9 cellular contexts compared by ENCODE assay signal in genomic region chr5:51383494-51384081, GRCh38. TPM values are rescaled to one million over a fixed set of nuclear protein-coding genes. Genes with fewer than 3 reads are reported as not detected.
DNase-seq lines count a peak whose midpoint lies in the region; ATAC-seq, FAIRE-seq and TF ChIP-seq lines count a peak whose summit lies in the region.
"Had no signal": no experiment of that assay in that cellular context is flagged by ENCODE, and none has a peak within 500 bp of the region (broad histone marks: within the 10 kb centered on the region; RNA-seq: fewer than 3 reads in every experiment).

No MANE protein-coding gene starts in this region.

- H3K4me2 ChIP-seq in neural progenitor cell: peak overlapping the region; percentile 79

- TF ChIP-seq CTCF in Caco-2 (IDR thresholded peaks at IDR 0.05; ENCODE audit: insufficient read depth in 1 of 2, low read depth in 1 of 2, low read length in 1 of 2, severe bottlenecking in 1 of 2, unreplicated experiment in 1 of 2) (no peak), dorsolateral prefrontal cortex (IDR thresholded peaks at IDR 0.05 in 54 of 56, conservative IDR thresholded peaks at IDR 0.05 in 2 of 56; ENCODE audit: low read depth in 1 of 56, partially characterized antibody in 56 of 56) (no peak), neural progenitor cell (IDR thresholded peaks at IDR 0.05) (no peak)

- intact Hi-C loops in Caco-2 (cut with micrococcal nuclease; ENCODE audit: unreplicated experiment): loop anchor here (2.0 to 10.0 kb wide), 3 partner anchors 15 to 1271 kb away; no protein-coding TSS in a partner anchor
- intact Hi-C loops in dorsolateral prefrontal cortex (cut with DNase I): loop anchor here (10.0 kb wide), 1 partner anchor 419 kb away; no protein-coding TSS in a partner anchor

- H3K4me1 ChIP-seq in Caco-2: no peaks in the 10 kb centered on the region
- H3K4me1 ChIP-seq in neural progenitor cell: peaks cover 22% of the 10 kb centered on the region

- no peak for ATAC-seq in HG02571 (IDR thresholded peaks at IDR 0.05; ENCODE audit: unreplicated experiment)
- ATAC-seq: activated T-helper 17 cell treated with anti-CD3 and anti-CD28 coated beads, Interleukin-2, amount 50 U/mL, for 72 hours had no signal

- H3K36me3 ChIP-seq in Caco-2 (ENCODE audit: control insufficient read depth, insufficient read depth, low read length) (no peaks in the 10 kb centered on the region), neural progenitor cell (no peaks in the 10 kb centered on the region)

- no peaks in the 10 kb centered on the region for H3K9me3 ChIP-seq in Caco-2
- no peaks in the 10 kb centered on the region for H3K9me3 ChIP-seq in neural progenitor cell (ENCODE audit: low read depth)

- H3K79me2 ChIP-seq in neural progenitor cell (ENCODE audit: low read depth): no peaks in the 10 kb centered on the region

- H2AFZ ChIP-seq in neural progenitor cell (replicated peaks): peak overlapping the region; percentile 22

- H3K27me3 ChIP-seq in Caco-2 (replicated peaks; ENCODE audit: control insufficient read depth, insufficient read depth, low read length) (no peaks in the 10 kb centered on the region; the same call in 1 of the 2 replicates), dorsolateral prefrontal cortex (peaks cover 35 to 100% (median 100%) of the 10 kb centered on the region in 45 donors), neural progenitor cell (peaks cover 99% of the 10 kb centered on the region)

- H3K4me1 Mint-ChIP-seq in Caco-2 (ENCODE audit: low read depth, unreplicated experiment) (no peaks in the 10 kb centered on the region), neural progenitor cell (peaks cover 22% of the 10 kb centered on the region)
- H3K4me1 Mint-ChIP-seq: activated T-helper 17 cell treated with anti-CD3 and anti-CD28 coated beads, Interleukin-2, amount 50 U/mL, for 72 hours had no signal

- H3K9ac ChIP-seq in neural progenitor cell: no peak overlapping the region

- no peak for FAIRE-seq in GM19239 (lab: Jason Lieb, UNC)

- H3K4me3 ChIP-seq in Caco-2 (ENCODE audit: low read depth, low read length) (peak overlapping the region; percentile 45), dorsolateral prefrontal cortex (peak overlapping the region in 51 of 59 donors; percentile 4 to 61 (median 40)), neural progenitor cell (peak overlapping the region; percentile 68)

- H3K4me3 Mint-ChIP-seq in Caco-2 (ENCODE audit: unreplicated experiment): peak overlapping the region; percentile 83
- peak overlapping the region; percentile 79 for H3K4me3 Mint-ChIP-seq in neural progenitor cell
- H3K4me3 Mint-ChIP-seq: activated T-helper 17 cell treated with anti-CD3 and anti-CD28 coated beads, Interleukin-2, amount 50 U/mL, for 72 hours had no signal

- H3F3A ChIP-seq in neural progenitor cell (ENCODE audit: low read depth): peaks cover 48% of the 10 kb centered on the region

- H3K27ac ChIP-seq in dorsolateral prefrontal cortex: no peak overlapping the region
- H3K27ac ChIP-seq in neural progenitor cell: no peak overlapping the region

- CTCF ChIA-PET in Caco-2 (lab: Charles Lee): no interaction called here

- H3K27me3 Mint-ChIP-seq in Caco-2 (ENCODE audit: insufficient read depth, unreplicated experiment) (peaks cover 21% of the 10 kb centered on the region), neural progenitor cell (ENCODE audit: insufficient read depth, low read depth) (peaks cover 97% of the 10 kb centered on the region)

- H4K20me1 ChIP-seq in neural progenitor cell (ENCODE audit: low read depth): peaks cover 90% of the 10 kb centered on the region

- H3K9me3 Mint-ChIP-seq in Caco-2 (ENCODE audit: unreplicated experiment) (no peaks in the 10 kb centered on the region), neural progenitor cell (no peaks in the 10 kb centered on the region)
- H3K9me3 Mint-ChIP-seq: activated T-helper 17 cell treated with anti-CD3 and anti-CD28 coated beads, Interleukin-2, amount 50 U/mL, for 72 hours had no signal

- H3K36me3 Mint-ChIP-seq in Caco-2 (ENCODE audit: insufficient read depth, unreplicated experiment) (peaks cover 9% of the 10 kb centered on the region), neural progenitor cell (no peaks in the 10 kb centered on the region)

- BruUV-seq in Caco-2 (replicated peaks; lab: Mats Ljungman, UMichigan): no TSS peak

- DNase-seq in Caco-2 (no peak), NCI-H146 treated with DMSO at 0.1 percent for 48 hours (lab: John Stamatoyannopoulos, UW; ENCODE audit: unreplicated experiment) (peak; percentile 52), dorsolateral prefrontal cortex (no peak), neural progenitor cell (ENCODE audit: low spot score) (peak; percentile 35), GM19239 (ENCODE audit: insufficient read length, low spot score) (no peak), occipital lobe (lab: John Stamatoyannopoulos, UW) (no peak)
- DNase-seq in stimulated activated CD4-positive, alpha-beta T cell treated with anti-CD3 and anti-CD28 coated beads, Interleukin-4, amount 100 ng/mL, for 4 hours: no peak

- peak overlapping the region; percentile 35 for H3K27ac Mint-ChIP-seq in Caco-2 (ENCODE audit: unreplicated experiment)
- H3K27ac Mint-ChIP-seq in neural progenitor cell: no peak overlapping the region
- H3K27ac Mint-ChIP-seq: activated T-helper 17 cell treated with anti-CD3 and anti-CD28 coated beads, Interleukin-2, amount 50 U/mL, for 72 hours had no signal

- POLR2A ChIA-PET in Caco-2 (lab: Charles Lee): no interaction called here

RNA-seq across cellular contexts. Expression of gene ISL1, which starts 0.3 kb away (rescaled TPM):
- total RNA-seq in Caco-2 (2022): 0.29 and 0.88 TPM in 2 replicates
- total RNA-seq in dorsolateral prefrontal cortex: not detected
- total RNA-seq in neural progenitor cell (ENCODE audit: low replicate concordance): not detected in 2 replicates
- not detected for total RNA-seq in occipital lobe
- total RNA-seq: activated T-helper 17 cell treated with anti-CD3 and anti-CD28 coated beads, Interleukin-2, amount 50 U/mL, for 72 hours had no signal

Comparison
In these comparisons a context has a peak if more than half of its experiments do, and no peak if none do; other contexts are left out.
1. DNase-seq: peak in NCI-H146 treated with DMSO at 0.1 percent for 48 hours (single experiment) and neural progenitor cell (single experiment); none in Caco-2 (0 of 2), dorsolateral prefrontal cortex (0 of 10), stimulated activated CD4-positive, alpha-beta T cell treated with anti-CD3 and anti-CD28 coated beads, Interleukin-4, amount 100 ng/mL, for 4 hours (0 of 2), GM19239 (single experiment) and occipital lobe (single experiment).
2. Peak in every context shown above with its lines, with median percentiles within 50 percentile points of each other: H3K4me3 ChIP-seq.